In the genomic region with DNA sequence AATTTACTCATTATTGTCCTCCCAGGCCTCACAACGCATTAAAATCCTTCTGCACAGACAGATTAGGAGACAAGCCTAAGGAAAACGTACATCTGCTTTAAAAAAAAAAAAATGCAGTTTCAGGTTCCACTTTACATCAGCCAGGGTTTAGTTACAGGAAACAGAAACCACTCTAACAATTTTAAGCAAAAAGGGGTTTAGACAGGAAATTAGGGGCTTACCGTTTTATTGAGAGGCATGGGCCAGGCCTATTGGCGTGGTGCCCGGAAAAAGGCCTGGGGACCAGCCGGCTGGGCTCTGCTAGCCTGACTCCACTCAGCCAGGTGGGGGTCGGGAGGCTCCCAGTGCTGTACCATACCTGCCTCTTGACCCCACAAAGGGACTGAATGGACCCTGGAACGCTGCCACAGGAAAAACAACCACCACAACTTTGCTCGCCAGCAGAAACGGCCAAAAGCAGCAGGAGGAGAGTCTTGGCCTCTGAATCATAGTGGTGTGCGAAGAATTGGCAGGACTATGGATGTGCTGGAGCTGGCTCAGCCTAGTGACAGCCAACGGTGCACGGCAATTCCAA, we compare ENCODE assay signal across 1 cellular context.
TF ChIP-seq lines count a peak whose summit lies in the region.

No MANE protein-coding gene starts in this region.

TF ChIP-seq in H1, 55 proteins besides CTCF, POLR2A, EP300 and RAD21 (continued from another document):
- TF ChIP-seq SIN3A (conservative IDR thresholded peaks at IDR 0.05 in 1 of 2, IDR thresholded peaks at IDR 0.05 in 1 of 2; ENCODE audit: low read depth in 1 of 2, low read length in 2 of 2) = no peak
- TF ChIP-seq RNF2 (IDR thresholded peaks at IDR 0.05; ENCODE audit: borderline replicate concordance, low read depth, low read length, missing control alignments, poor library complexity, severe bottlenecking) = no peak
- no peak for TF ChIP-seq GTF2F1 (IDR thresholded peaks at IDR 0.05; ENCODE audit: borderline replicate concordance, low read depth, low read length)
- no peak for TF ChIP-seq KDM1A (IDR thresholded peaks at IDR 0.05; ENCODE audit: borderline replicate concordance, low read length)
- TF ChIP-seq PHF8 (conservative IDR thresholded peaks at IDR 0.05; ENCODE audit: low read depth, low read length) = no peak
TF ChIP-seq in H1: peak in this region for 0.
